ENCODE assay signal across 8 cellular contexts in the genomic region with DNA sequence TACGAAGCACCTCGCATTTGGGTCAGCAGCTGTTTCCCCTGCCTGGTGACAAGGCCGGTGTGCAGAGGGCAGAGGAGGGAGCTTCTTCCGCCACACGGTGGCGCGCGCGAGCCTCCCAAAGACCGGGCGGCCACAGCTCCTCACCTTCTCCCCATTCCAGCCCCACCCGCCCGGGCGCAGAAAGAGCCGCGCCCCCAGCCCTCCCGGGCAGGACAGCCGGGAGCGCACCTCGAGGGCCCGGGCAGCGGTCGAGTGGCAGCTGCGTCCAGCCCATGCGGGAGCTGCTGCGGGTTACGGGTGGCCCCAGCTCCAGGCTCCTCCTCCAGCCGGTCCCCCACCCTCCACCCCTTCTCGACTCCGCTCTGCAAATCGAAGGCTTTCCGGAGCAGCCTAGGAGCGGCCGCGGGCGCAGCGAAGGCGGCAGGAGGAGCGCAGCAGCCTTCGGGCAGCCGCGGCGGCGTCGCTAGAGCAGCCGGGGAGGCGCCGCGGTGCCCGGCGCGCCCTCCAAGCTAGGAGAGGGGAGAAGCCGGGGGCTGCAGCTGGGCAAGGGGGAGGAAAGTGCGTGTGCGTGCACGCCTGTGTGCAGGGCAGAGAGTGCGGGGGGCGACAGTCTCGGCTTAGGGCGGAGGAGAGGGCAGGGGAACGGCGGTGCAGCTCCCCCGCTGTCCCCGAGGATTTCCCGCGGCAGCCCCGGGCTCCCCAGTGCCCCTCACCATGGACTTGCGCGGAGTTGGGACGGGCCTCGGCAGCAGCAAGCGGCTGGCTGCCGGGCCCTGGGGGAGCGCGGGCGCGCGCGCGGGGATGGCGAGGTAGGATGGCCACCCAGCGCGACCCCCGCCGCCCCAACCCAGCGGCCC. TPM values are rescaled to one million over a fixed set of nuclear protein-coding genes. Genes with fewer than 3 reads are reported as not detected.
DNase-seq lines count a peak whose midpoint lies in the region; ATAC-seq and TF ChIP-seq lines count a peak whose summit lies in the region.

Gene CCDC85A (plus strand): TSS at position 348 of the 857 bp plus-strand sequence. CDS start 635 bp downstream, outside the sequence.

- peak; percentile 48 to 90 (median 81) for TF ChIP-seq CTCF in esophagus squamous epithelium (IDR thresholded peaks at IDR 0.05)

- intact Hi-C loops in esophagus squamous epithelium (cut with DNase I), result loop anchor here (10.0 kb wide), 1 partner anchor 571 kb away; no protein-coding TSS in a partner anchor

- peak within 1 kb of the TSS; percentile 42 for H3K4me3 ChIP-seq in NT2/D1 (ENCODE audit: insufficient read length, low read depth)
- peak within 1 kb of the TSS; percentile 39 to 74 (median 54) for H3K4me3 ChIP-seq in esophagus squamous epithelium

- no peaks in the 10 kb centered on the region for H3K36me3 ChIP-seq in NT2/D1 (ENCODE audit: insufficient read depth, insufficient read length, low read length)
- no peaks in the 10 kb centered on the region for H3K36me3 ChIP-seq in esophagus squamous epithelium

- peak within 1 kb of the TSS in 3 of 4 donors; percentile 49 to 72 (median 67) for H3K27ac ChIP-seq in esophagus squamous epithelium

- TF ChIP-seq POLR2A in esophagus squamous epithelium (IDR thresholded peaks at IDR 0.05), result no peak

- WGBS in esophagus squamous epithelium, 2 donors, result 0 to 4% methylated on average over 2 to 16 of the region's 86 CpGs

- H3K4me1 ChIP-seq in NT2/D1 (ENCODE audit: insufficient read depth, insufficient read length) (peaks cover 2% of the 10 kb centered on the region), esophagus squamous epithelium (peaks cover 7 to 28% (median 19%) of the 10 kb centered on the region in 3 donors)

- H3K9ac ChIP-seq in NT2/D1 (ENCODE audit: insufficient read length, low read depth), result peak within 1 kb of the TSS; percentile 10

- ATAC-seq in GM21515 (IDR thresholded peaks at IDR 0.05; ENCODE audit: unreplicated experiment), result peak; percentile 97

- DNase-seq in DMS114 treated with DMSO at 0.1 percent for 48 hours (lab: John Stamatoyannopoulos, UW; ENCODE audit: unreplicated experiment), result peak; percentile 55
- peak in 64 of 76 experiments; percentile 3 to 80 (median 54) for DNase-seq in HUDEP-2 (lab: John Stamatoyannopoulos, UW; ENCODE audit: unreplicated experiment in 76 of 76)
- DNase-seq in NT2/D1 (ENCODE audit: low read depth, low spot score), result peak; percentile 67
- peak; percentile 51 for DNase-seq in activated T-cell treated with anti-CD3 and anti-CD28 coated beads, Interleukin-2, amount 50 U/mL, for 1 hour
- no peak for DNase-seq in esophagus squamous epithelium (lab: John Stamatoyannopoulos, UW)
- peak; percentile 90 for DNase-seq in myocyte (ENCODE audit: low read depth)
- peak; percentile 22 for DNase-seq in stimulated activated naive CD4-positive, alpha-beta T cell treated with Interleukin-2 at 50 U/mL for 16 hours (lab: John Stamatoyannopoulos, UW)

- H3K9me3 ChIP-seq in NT2/D1 (ENCODE audit: insufficient read depth, low read length), result no peaks in the 10 kb centered on the region
- H3K9me3 ChIP-seq in esophagus squamous epithelium, result no peaks in the 10 kb centered on the region

- H3K27me3 ChIP-seq in NT2/D1 (ENCODE audit: insufficient read depth, insufficient read length), result peaks cover 96% of the 10 kb centered on the region
- peaks cover 0 to 79% (median 6%) of the 10 kb centered on the region in 4 donors for H3K27me3 ChIP-seq in esophagus squamous epithelium

RNA-seq across cellular contexts. Expression of gene CCDC85A, which starts in this region (rescaled TPM):
- 1 to 10 TPM in 2 of 4 donors, under 1 TPM in 2; 0.42 to 2.1 (median 1.3) TPM for total RNA-seq in esophagus squamous epithelium
- total RNA-seq in myocyte, result 1.7 and 2.1 TPM in 2 replicates
- 0.68 TPM for polyA plus RNA-seq in myocyte (2012)
